15 cellular contexts compared by ENCODE assay signal in the genomic region with DNA sequence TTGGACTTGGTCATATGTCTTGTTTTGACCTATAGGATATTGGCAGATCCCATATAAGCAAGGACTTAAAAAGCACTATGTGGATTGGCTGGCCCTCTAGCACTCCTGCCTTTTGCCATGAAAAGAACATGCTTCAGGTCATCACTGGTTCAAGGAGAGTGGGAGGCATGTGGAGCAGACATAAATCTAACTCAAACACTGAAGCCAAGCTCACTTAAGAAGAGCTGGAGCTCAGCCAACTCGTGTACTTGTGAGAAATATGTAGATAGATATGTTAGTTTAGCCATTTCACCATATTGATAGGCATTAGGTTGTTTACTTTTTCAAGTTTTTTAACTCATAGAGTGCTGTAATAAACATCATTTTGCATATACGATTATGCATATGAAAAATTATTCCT. TPM values are rescaled to one million over a fixed set of nuclear protein-coding genes. Genes with fewer than 3 reads are reported as not detected.
"Had no signal": no experiment of that assay in that cellular context is flagged by ENCODE, and none has a peak within 500 bp of the region (broad histone marks: within the 10 kb centered on the region; RNA-seq: fewer than 3 reads in every experiment).

No MANE protein-coding gene starts in this region.

- DNase-seq: activated naive CD4-positive, alpha-beta T cell treated with anti-CD3 and anti-CD28 coated beads, Interleukin-2, amount 10 ng/mL, durations not matched to agents 7 days and 5 days; central memory CD4-positive, alpha-beta T cell; cortex of kidney; effector memory CD8-positive, alpha-beta T cell; immature natural killer cell; left cardiac atrium; naive thymus-derived CD4-positive, alpha-beta T cell; retina; stimulated activated CD4-positive, alpha-beta T cell treated with anti-CD3 and anti-CD28 coated beads, Interleukin-4, amount 100 ng/mL, for 4 hours; thyroid gland; uterus had no signal

RNA-seq across cellular contexts. Expression of a gene that starts 19.9 kb away (rescaled TPM):
- total RNA-seq: activated T-helper 2 cell treated with anti-CD3 and anti-CD28 coated beads, Interferon-gamma antibody, Interleukin-2, Interleukin-4, amounts not matched to agents 10 μg/mL and 5 μg/mL and 100 μg/mL, durations not matched to agents 14 hours and 24 hours and 36 hours; epithelial cell of proximal tubule; glomerular endothelial cell; mononuclear cell; naive thymus-derived CD4-positive, alpha-beta T cell had no signal

RNA-seq across cellular contexts. Expression of a gene that starts 26.8 kb away (rescaled TPM):
- total RNA-seq: activated T-helper 2 cell treated with anti-CD3 and anti-CD28 coated beads, Interferon-gamma antibody, Interleukin-2, Interleukin-4, amounts not matched to agents 10 μg/mL and 5 μg/mL and 100 μg/mL, durations not matched to agents 14 hours and 24 hours and 36 hours; epithelial cell of proximal tubule; glomerular endothelial cell; naive thymus-derived CD4-positive, alpha-beta T cell had no signal
